15 cellular contexts compared by ENCODE assay signal in genomic region chr4:38605794-38606586, GRCh38. TPM values are rescaled to one million over a fixed set of nuclear protein-coding genes. Genes with fewer than 3 reads are reported as not detected.
DNase-seq lines count a peak whose midpoint lies in the region; ATAC-seq and TF ChIP-seq lines count a peak whose summit lies in the region.
"Had no signal": no experiment of that assay in that cellular context is flagged by ENCODE, and none has a peak within 500 bp of the region (broad histone marks: within the 10 kb centered on the region; RNA-seq: fewer than 3 reads in every experiment).

No MANE protein-coding gene starts in this region.

- peak overlapping the region; percentile 19 for H2AFZ ChIP-seq in hepatocyte

- H3K4me2 ChIP-seq in hepatocyte: no peak overlapping the region

- no peaks in the 10 kb centered on the region for H4K20me1 ChIP-seq in hepatocyte (ENCODE audit: insufficient read depth, poor library complexity, severe bottlenecking)

- no peaks in the 10 kb centered on the region for H3K79me2 ChIP-seq in hepatocyte

- intact Hi-C loops in prostate gland (cut with DNase I): no loop called here

- TF ChIP-seq POLR2A in prostate gland (IDR thresholded peaks at IDR 0.05): no peak

- H3K9me3 ChIP-seq in hepatocyte (ENCODE audit: low read depth): no peaks in the 10 kb centered on the region
- no peaks in the 10 kb centered on the region for H3K9me3 ChIP-seq in prostate gland
- H3K9me3 ChIP-seq: heart right ventricle, SJSA1 had no signal

- no peaks in the 10 kb centered on the region for H3K27me3 ChIP-seq in hepatocyte
- no peaks in the 10 kb centered on the region for H3K27me3 ChIP-seq in prostate gland (replicated peaks; ENCODE audit: insufficient read depth)
- H3K27me3 ChIP-seq: heart right ventricle, SJSA1 had no signal

- in situ Hi-C loops in GM13977 (cut with MboI; ENCODE audit: low pct_unique_long_range_greater_than_20kb, low sequenced_read_pairs, unreplicated experiment): no loop called here

- H3K9me2 ChIP-seq in hepatocyte (replicated peaks; ENCODE audit: insufficient read depth): no peaks in the 10 kb centered on the region

- H3K4me1 ChIP-seq in hepatocyte (ENCODE audit: insufficient read depth): peaks cover 20% of the 10 kb centered on the region
- H3K4me1 ChIP-seq in prostate gland (replicated peaks): no peaks in the 10 kb centered on the region

- H3K4me3 ChIP-seq in hepatocyte (no peak overlapping the region), prostate gland (no peak overlapping the region)
- H3K4me3 ChIP-seq: GM12878, heart right ventricle, SJSA1 had no signal

- WGBS in hepatocyte (ENCODE audit: low lambda C conversion rate, missing lambda C conversion rate): 83% methylated on average over 11 of the region's 11 CpGs
- WGBS in prostate gland: 68% methylated on average over 11 of the region's 11 CpGs

- peak; percentile 61 for DNase-seq in DMS79 (lab: John Stamatoyannopoulos, UW)
- peak; percentile 81 for DNase-seq in NCI-H2196 treated with DMSO at 0.1 percent for 48 hours (lab: John Stamatoyannopoulos, UW; ENCODE audit: unreplicated experiment)
- no peak for DNase-seq in hepatocyte (ENCODE audit: low spot score)
- peak; percentile 23 for DNase-seq in prostate gland (ENCODE audit: low spot score)
- DNase-seq in CD1c-positive myeloid dendritic cell (ENCODE audit: extremely low spot score): no peak
- DNase-seq in GM13977 (ENCODE audit: low spot score): no peak
- DNase-seq in T-helper 2 cell: no peak
- DNase-seq: activated CD4-positive, alpha-beta T cell treated with anti-CD3 and anti-CD28 coated beads for 4 hours; COR-L47; heart right ventricle; stimulated activated naive CD4-positive, alpha-beta T cell treated with Interleukin-2 at 50 U/mL for 16 hours had no signal

- no peak for ATAC-seq in GM18502 (IDR thresholded peaks at IDR 0.05; ENCODE audit: poor library complexity, unreplicated experiment)
- ATAC-seq: GM12878 had no signal

- peak overlapping the region; percentile 10 for H3K27ac ChIP-seq in hepatocyte
- H3K27ac ChIP-seq in prostate gland: no peak overlapping the region
- H3K27ac ChIP-seq: heart right ventricle, HL-60, SJSA1 had no signal

- TF ChIP-seq CTCF in hepatocyte (IDR thresholded peaks at IDR 0.05; ENCODE audit: poor library complexity) (no peak), prostate gland (IDR thresholded peaks at IDR 0.05) (no peak), GM13977 (IDR thresholded peaks at IDR 0.05; ENCODE audit: extremely low read depth, insufficient read depth, missing control alignments) (no peak)

- H3K36me3 ChIP-seq in hepatocyte (replicated peaks; ENCODE audit: insufficient read depth, low read depth): no peaks in the 10 kb centered on the region
- no peaks in the 10 kb centered on the region for H3K36me3 ChIP-seq in prostate gland
- H3K36me3 ChIP-seq: heart right ventricle, SJSA1 had no signal

RNA-seq across cellular contexts. Expression of gene KLF3, which starts 58.0 kb away (rescaled TPM):
- total RNA-seq in hepatocyte: 77.3 and 81.1 TPM in 2 replicates
- 68.4 and 74.2 TPM in 2 replicates for polyA plus RNA-seq in hepatocyte
- 10 to 100 TPM; 47.7 to 55.4 TPM for total RNA-seq in prostate gland

Comparison
In these comparisons a context has a peak if more than half of its experiments do, and no peak if none do; other contexts are left out.
1. DNase-seq: peak in DMS79 (single experiment), NCI-H2196 treated with DMSO at 0.1 percent for 48 hours (single experiment) and prostate gland (single experiment); none in hepatocyte (single experiment), CD1c-positive myeloid dendritic cell (single experiment), GM13977 (single experiment) and T-helper 2 cell (0 of 5).